22 cellular contexts compared by ENCODE assay signal in the genomic region with DNA sequence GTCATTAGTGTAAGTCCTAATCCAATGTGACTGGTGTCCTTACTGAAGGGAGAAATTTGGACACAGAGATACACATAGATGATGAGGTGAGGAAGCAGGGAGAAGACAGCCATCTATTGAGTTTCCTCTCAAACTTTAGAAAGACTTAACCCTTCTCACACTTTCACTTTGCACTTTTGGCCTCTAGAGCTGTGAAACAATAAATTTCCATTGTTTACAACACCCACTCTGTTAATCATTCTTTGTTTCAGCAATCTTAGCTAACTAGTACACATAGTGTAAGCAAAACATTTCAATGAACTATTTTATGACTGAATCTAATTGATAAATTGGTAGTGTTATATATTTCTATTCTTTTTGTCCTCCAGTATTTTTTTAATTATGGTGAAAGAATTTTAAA.
"Had no signal": no experiment of that assay in that cellular context is flagged by ENCODE, and none has a peak within 500 bp of the region (broad histone marks: within the 10 kb centered on the region; RNA-seq: fewer than 3 reads in every experiment).

No MANE protein-coding gene starts in this region.

- DNase-seq: dermis blood vessel endothelial cell; dorsolateral prefrontal cortex; effector CD4-positive, alpha-beta T cell; effector memory CD4-positive, alpha-beta T cell; foreskin keratinocyte; heart left ventricle; hypothalamus; left cardiac atrium; left lung; left ventricle myocardium superior; lower lobe of right lung; mesenchymal stem cell; mucosa of descending colon; naive B cell had no signal

- H2AFZ ChIP-seq: hepatocyte had no signal

- H3K4me1 Mint-ChIP-seq: naive B cell had no signal

- FAIRE-seq: endothelial cell of umbilical vein, islet of Langerhans, keratinocyte had no signal

- H3K36me3 Mint-ChIP-seq: mesothelial cell of epicardium, naive B cell had no signal

- H3K9me3 Mint-ChIP-seq: mesothelial cell of epicardium had no signal

- H3K27me3 ChIP-seq: dorsolateral prefrontal cortex, esophagus muscularis mucosa, foreskin keratinocyte, gastroesophageal sphincter, heart left ventricle, hepatocyte, left lung had no signal

- H3K4me1 ChIP-seq: esophagus muscularis mucosa, foreskin keratinocyte, gastroesophageal sphincter, heart left ventricle, left lung, lower lobe of right lung had no signal

- H3K9me3 ChIP-seq: esophagus muscularis mucosa, gastroesophageal sphincter, heart left ventricle, left lung, lower lobe of right lung, mucosa of descending colon had no signal

- H3K36me3 ChIP-seq: esophagus muscularis mucosa, gastroesophageal sphincter, heart left ventricle, left lung, lower lobe of right lung had no signal

- ATAC-seq: foreskin keratinocyte, gastroesophageal sphincter, heart left ventricle, left cardiac atrium, left lung, left ventricle myocardium superior, lower lobe of right lung, mucosa of descending colon had no signal

- H3K79me2 ChIP-seq: hepatocyte had no signal

- H3K27ac Mint-ChIP-seq: mesothelial cell of epicardium, naive B cell had no signal

- H3K4me3 Mint-ChIP-seq: mesothelial cell of epicardium, naive B cell had no signal

- H3K4me2 ChIP-seq: hepatocyte had no signal

- H3K4me3 ChIP-seq: coronary artery, dorsolateral prefrontal cortex, esophagus muscularis mucosa, gastroesophageal sphincter, heart left ventricle, hepatocyte, left lung, lower lobe of right lung, mucosa of descending colon had no signal

- H3K27me3 Mint-ChIP-seq: naive B cell had no signal

- H3K27ac ChIP-seq: coronary artery, dorsolateral prefrontal cortex, esophagus muscularis mucosa, foreskin keratinocyte, gastroesophageal sphincter, heart left ventricle, hepatocyte, left lung, lower lobe of right lung had no signal
